Comparison of ENCODE assay signal across 1 cellular context in the genomic region with DNA sequence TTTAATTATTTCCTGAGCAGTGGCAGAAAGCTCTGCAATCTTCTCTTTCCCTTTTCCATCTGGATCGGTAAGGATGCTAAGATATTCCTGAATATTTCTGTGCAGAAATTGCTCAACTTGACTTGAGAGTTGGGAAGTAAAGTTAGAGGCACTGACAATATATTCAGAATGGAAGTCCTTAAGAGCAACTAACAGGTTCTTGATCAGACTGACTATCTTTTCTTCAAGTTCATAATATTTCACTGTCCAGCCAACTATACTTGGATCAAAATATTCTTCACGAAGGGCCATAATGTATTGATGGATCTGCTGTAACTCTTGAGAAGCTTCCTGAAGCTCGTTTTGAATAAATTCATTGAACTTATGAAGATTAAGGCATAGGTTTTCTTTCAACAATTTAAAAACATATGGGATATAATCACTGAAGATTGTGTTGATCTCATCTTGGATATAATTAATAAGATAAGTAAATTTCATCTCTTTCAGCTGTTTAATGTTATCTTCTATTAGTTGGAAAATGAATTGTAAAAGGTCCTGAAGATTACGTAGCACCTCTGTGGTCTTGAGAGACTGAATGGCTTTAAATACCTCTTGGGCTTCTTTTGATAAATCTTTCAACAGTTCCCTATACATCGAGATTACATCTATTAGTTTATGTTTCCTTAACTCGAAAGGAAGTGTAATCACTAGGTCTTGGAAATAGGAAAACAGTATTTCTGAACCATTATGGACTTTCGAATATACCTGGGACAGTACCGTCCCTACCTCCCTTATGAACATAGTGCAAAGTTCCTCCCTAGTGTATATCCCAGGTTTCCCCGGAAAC.
A peak's percentile ranks its signal among the peaks of the same experiment; 100 is the strongest.
TF ChIP-seq lines count a peak whose summit lies in the region.

No MANE protein-coding gene starts in this region.

TF ChIP-seq in HepG2, 621 proteins besides CTCF, POLR2A, EP300 and RAD21 (continued from another document and continues in another):
- TF ChIP-seq, protein P1, sequence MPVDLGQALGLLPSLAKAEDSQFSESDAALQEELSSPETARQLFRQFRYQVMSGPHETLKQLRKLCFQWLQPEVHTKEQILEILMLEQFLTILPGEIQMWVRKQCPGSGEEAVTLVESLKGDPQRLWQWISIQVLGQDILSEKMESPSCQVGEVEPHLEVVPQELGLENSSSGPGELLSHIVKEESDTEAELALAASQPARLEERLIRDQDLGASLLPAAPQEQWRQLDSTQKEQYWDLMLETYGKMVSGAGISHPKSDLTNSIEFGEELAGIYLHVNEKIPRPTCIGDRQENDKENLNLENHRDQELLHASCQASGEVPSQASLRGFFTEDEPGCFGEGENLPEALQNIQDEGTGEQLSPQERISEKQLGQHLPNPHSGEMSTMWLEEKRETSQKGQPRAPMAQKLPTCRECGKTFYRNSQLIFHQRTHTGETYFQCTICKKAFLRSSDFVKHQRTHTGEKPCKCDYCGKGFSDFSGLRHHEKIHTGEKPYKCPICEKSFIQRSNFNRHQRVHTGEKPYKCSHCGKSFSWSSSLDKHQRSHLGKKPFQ (CRISPR knock-in tag; IDR thresholded peaks at IDR 0.05; ENCODE audit: insufficient replicate concordance): no peak
- TF ChIP-seq, protein P2, sequence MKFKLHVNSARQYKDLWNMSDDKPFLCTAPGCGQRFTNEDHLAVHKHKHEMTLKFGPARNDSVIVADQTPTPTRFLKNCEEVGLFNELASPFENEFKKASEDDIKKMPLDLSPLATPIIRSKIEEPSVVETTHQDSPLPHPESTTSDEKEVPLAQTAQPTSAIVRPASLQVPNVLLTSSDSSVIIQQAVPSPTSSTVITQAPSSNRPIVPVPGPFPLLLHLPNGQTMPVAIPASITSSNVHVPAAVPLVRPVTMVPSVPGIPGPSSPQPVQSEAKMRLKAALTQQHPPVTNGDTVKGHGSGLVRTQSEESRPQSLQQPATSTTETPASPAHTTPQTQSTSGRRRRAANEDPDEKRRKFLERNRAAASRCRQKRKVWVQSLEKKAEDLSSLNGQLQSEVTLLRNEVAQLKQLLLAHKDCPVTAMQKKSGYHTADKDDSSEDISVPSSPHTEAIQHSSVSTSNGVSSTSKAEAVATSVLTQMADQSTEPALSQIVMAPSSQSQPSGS (CRISPR knock-in tag; IDR thresholded peaks at IDR 0.05): no peak
- TF ChIP-seq, protein P3, sequence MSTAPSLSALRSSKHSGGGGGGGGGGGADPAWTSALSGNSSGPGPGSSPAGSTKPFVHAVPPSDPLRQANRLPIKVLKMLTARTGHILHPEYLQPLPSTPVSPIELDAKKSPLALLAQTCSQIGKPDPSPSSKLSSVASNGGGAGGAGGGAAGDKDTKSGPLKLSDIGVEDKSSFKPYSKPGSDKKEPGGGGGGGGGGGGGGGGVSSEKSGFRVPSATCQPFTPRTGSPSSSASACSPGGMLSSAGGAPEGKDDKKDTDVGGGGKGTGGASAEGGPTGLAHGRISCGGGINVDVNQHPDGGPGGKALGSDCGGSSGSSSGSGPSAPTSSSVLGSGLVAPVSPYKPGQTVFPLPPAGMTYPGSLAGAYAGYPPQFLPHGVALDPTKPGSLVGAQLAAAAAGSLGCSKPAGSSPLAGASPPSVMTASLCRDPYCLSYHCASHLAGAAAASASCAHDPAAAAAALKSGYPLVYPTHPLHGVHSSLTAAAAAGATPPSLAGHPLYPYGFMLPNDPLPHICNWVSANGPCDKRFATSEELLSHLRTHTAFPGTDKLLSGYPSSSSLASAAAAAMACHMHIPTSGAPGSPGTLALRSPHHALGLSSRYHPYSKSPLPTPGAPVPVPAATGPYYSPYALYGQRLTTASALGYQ (CRISPR knock-in tag; IDR thresholded peaks at IDR 0.05): no peak
- TF ChIP-seq ZMYM4 (CRISPR knock-in tag; IDR thresholded peaks at IDR 0.05) (no peak), ZNF343 (CRISPR knock-in tag; IDR thresholded peaks at IDR 0.05) (no peak), ZNF558 (CRISPR knock-in tag; IDR thresholded peaks at IDR 0.05; ENCODE audit: borderline replicate concordance) (no peak), YEATS2 (CRISPR knock-in tag; IDR thresholded peaks at IDR 0.05; ENCODE audit: borderline replicate concordance) (no peak), ZNF20 (CRISPR knock-in tag; IDR thresholded peaks at IDR 0.05) (no peak), ZNF430 (CRISPR knock-in tag; IDR thresholded peaks at IDR 0.05) (no peak; the same call in 1 of the 2 replicates), NR2F6 (IDR thresholded peaks at IDR 0.05) (no peak), NR2F6 (CRISPR knock-in tag; IDR thresholded peaks at IDR 0.05) (no peak), KMT2A (CRISPR knock-in tag; IDR thresholded peaks at IDR 0.05) (no peak), HNRNPUL1 (IDR thresholded peaks at IDR 0.05; ENCODE audit: low read depth, low read length) (no peak), KDM1A (CRISPR knock-in tag; IDR thresholded peaks at IDR 0.05) (no peak), ZFX (CRISPR knock-in tag; IDR thresholded peaks at IDR 0.05; ENCODE audit: low read depth) (no peak), ZNF614 (CRISPR knock-in tag; IDR thresholded peaks at IDR 0.05; ENCODE audit: borderline replicate concordance) (no peak), ZNF446 (CRISPR knock-in tag; IDR thresholded peaks at IDR 0.05) (no peak), TGIF2 (CRISPR knock-in tag; IDR thresholded peaks at IDR 0.05) (no peak), ZNF10 (CRISPR knock-in tag; IDR thresholded peaks at IDR 0.05; ENCODE audit: borderline replicate concordance, low read depth) (no peak), TBL1XR1 (IDR thresholded peaks at IDR 0.05; ENCODE audit: borderline replicate concordance, low read length, partially characterized antibody) (no peak), ZNF570 (CRISPR knock-in tag; IDR thresholded peaks at IDR 0.05; ENCODE audit: borderline replicate concordance) (no peak), NR1H2 (CRISPR knock-in tag; IDR thresholded peaks at IDR 0.05; ENCODE audit: borderline replicate concordance, low read depth) (no peak), ZNF101 (CRISPR knock-in tag; IDR thresholded peaks at IDR 0.05; ENCODE audit: borderline replicate concordance, low read depth) (no peak), ZFP36L1 (CRISPR knock-in tag; IDR thresholded peaks at IDR 0.05) (no peak), ZNF326 (CRISPR knock-in tag; IDR thresholded peaks at IDR 0.05; ENCODE audit: borderline replicate concordance) (no peak), NKX3-1 (CRISPR knock-in tag; IDR thresholded peaks at IDR 0.05) (peak; percentile 36; the same call in 1 of the 2 replicates), MTF1 (CRISPR knock-in tag; IDR thresholded peaks at IDR 0.05) (peak; percentile 58; the same call in 1 of the 2 replicates), ZNF768 (CRISPR knock-in tag; IDR thresholded peaks at IDR 0.05) (no peak), ZNF124 (CRISPR knock-in tag; IDR thresholded peaks at IDR 0.05) (no peak), GATAD2A (CRISPR knock-in tag; IDR thresholded peaks at IDR 0.05) (no peak), ZNF235 (CRISPR knock-in tag; IDR thresholded peaks at IDR 0.05; ENCODE audit: borderline replicate concordance) (no peak)
- TF ChIP-seq, protein P4, sequence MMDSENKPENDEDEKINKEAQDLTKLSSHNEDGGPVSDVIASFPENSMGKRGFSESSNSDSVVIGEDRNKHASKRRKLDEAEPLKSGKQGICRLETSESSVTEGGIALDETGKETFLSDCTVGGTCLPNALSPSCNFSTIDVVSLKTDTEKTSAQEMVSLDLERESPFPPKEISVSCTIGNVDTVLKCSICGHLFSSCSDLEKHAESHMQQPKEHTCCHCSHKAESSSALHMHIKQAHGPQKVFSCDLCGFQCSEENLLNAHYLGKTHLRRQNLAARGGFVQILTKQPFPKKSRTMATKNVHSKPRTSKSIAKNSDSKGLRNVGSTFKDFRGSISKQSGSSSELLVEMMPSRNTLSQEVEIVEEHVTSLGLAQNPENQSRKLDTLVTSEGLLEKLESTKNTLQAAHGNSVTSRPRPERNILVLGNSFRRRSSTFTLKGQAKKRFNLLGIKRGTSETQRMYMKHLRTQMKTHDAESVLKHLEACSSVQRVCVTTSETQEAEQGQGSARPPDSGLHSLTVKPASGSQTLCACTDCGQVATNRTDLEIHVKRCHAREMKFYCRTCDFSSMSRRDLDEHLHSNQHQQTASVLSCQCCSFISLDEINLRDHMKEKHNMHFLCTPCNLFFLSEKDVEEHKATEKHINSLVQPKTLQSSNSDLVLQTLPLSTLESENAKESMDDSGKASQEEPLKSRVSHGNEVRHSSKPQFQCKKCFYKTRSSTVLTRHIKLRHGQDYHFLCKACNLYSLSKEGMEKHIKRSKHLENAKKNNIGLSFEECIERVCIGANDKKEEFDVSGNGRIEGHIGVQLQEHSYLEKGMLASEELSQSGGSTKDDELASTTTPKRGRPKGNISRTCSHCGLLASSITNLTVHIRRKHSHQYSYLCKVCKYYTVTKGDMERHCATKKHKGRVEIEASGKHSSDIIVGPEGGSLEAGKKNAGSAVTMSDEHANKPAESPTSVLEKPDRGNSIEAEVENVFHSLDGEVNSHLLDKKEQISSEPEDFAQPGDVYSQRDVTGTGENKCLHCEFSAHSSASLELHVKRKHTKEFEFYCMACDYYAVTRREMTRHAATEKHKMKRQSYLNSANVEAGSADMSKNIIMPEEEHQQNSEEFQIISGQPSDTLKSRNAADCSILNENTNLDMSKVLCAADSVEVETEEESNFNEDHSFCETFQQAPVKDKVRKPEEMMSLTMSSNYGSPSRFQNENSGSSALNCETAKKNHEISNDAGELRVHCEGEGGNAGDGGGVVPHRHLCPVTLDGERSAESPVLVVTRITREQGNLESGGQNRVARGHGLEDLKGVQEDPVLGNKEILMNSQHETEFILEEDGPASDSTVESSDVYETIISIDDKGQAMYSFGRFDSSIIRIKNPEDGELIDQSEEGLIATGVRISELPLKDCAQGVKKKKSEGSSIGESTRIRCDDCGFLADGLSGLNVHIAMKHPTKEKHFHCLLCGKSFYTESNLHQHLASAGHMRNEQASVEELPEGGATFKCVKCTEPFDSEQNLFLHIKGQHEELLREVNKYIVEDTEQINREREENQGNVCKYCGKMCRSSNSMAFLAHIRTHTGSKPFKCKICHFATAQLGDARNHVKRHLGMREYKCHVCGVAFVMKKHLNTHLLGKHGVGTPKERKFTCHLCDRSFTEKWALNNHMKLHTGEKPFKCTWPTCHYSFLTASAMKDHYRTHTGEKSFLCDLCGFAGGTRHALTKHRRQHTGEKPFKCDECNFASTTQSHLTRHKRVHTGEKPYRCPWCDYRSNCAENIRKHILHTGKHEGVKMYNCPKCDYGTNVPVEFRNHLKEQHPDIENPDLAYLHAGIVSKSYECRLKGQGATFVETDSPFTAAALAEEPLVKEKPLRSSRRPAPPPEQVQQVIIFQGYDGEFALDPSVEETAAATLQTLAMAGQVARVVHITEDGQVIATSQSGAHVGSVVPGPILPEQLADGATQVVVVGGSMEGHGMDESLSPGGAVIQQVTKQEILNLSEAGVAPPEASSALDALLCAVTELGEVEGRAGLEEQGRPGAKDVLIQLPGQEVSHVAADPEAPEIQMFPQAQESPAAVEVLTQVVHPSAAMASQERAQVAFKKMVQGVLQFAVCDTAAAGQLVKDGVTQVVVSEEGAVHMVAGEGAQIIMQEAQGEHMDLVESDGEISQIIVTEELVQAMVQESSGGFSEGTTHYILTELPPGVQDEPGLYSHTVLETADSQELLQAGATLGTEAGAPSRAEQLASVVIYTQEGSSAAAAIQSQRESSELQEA (CRISPR knock-in tag; IDR thresholded peaks at IDR 0.05; ENCODE audit: not compliant biosample characterization): no peak
- TF ChIP-seq, protein P5, sequence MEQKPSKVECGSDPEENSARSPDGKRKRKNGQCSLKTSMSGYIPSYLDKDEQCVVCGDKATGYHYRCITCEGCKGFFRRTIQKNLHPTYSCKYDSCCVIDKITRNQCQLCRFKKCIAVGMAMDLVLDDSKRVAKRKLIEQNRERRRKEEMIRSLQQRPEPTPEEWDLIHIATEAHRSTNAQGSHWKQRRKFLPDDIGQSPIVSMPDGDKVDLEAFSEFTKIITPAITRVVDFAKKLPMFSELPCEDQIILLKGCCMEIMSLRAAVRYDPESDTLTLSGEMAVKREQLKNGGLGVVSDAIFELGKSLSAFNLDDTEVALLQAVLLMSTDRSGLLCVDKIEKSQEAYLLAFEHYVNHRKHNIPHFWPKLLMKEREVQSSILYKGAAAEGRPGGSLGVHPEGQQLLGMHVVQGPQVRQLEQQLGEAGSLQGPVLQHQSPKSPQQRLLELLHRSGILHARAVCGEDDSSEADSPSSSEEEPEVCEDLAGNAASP (CRISPR knock-in tag; IDR thresholded peaks at IDR 0.05; ENCODE audit: borderline replicate concordance): 0 out of 2 replicates have a peak, but pooled peaks have one; percentile 5
- TF ChIP-seq, protein P6, sequence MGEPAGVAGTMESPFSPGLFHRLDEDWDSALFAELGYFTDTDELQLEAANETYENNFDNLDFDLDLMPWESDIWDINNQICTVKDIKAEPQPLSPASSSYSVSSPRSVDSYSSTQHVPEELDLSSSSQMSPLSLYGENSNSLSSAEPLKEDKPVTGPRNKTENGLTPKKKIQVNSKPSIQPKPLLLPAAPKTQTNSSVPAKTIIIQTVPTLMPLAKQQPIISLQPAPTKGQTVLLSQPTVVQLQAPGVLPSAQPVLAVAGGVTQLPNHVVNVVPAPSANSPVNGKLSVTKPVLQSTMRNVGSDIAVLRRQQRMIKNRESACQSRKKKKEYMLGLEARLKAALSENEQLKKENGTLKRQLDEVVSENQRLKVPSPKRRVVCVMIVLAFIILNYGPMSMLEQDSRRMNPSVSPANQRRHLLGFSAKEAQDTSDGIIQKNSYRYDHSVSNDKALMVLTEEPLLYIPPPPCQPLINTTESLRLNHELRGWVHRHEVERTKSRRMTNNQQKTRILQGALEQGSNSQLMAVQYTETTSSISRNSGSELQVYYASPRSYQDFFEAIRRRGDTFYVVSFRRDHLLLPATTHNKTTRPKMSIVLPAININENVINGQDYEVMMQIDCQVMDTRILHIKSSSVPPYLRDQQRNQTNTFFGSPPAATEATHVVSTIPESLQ (CRISPR knock-in tag; conservative IDR thresholded peaks at IDR 0.05): no peak
- TF ChIP-seq, protein P7, sequence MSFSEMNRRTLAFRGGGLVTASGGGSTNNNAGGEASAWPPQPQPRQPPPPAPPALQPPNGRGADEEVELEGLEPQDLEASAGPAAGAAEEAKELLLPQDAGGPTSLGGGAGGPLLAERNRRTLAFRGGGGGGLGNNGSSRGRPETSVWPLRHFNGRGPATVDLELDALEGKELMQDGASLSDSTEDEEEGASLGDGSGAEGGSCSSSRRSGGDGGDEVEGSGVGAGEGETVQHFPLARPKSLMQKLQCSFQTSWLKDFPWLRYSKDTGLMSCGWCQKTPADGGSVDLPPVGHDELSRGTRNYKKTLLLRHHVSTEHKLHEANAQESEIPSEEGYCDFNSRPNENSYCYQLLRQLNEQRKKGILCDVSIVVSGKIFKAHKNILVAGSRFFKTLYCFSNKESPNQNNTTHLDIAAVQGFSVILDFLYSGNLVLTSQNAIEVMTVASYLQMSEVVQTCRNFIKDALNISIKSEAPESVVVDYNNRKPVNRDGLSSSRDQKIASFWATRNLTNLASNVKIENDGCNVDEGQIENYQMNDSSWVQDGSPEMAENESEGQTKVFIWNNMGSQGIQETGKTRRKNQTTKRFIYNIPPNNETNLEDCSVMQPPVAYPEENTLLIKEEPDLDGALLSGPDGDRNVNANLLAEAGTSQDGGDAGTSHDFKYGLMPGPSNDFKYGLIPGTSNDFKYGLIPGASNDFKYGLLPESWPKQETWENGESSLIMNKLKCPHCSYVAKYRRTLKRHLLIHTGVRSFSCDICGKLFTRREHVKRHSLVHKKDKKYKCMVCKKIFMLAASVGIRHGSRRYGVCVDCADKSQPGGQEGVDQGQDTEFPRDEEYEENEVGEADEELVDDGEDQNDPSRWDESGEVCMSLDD (CRISPR knock-in tag; IDR thresholded peaks at IDR 0.05; ENCODE audit: borderline replicate concordance): peak; percentile 35; the same call in 1 of the 2 replicates
- TF ChIP-seq, protein P8, sequence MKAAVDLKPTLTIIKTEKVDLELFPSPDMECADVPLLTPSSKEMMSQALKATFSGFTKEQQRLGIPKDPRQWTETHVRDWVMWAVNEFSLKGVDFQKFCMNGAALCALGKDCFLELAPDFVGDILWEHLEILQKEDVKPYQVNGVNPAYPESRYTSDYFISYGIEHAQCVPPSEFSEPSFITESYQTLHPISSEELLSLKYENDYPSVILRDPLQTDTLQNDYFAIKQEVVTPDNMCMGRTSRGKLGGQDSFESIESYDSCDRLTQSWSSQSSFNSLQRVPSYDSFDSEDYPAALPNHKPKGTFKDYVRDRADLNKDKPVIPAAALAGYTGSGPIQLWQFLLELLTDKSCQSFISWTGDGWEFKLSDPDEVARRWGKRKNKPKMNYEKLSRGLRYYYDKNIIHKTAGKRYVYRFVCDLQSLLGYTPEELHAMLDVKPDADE (CRISPR knock-in tag; IDR thresholded peaks at IDR 0.05): no peak
